26 cellular contexts compared by ENCODE assay signal in genomic region chr2:182694189-182694588, GRCh38.
"Had no signal": no experiment of that assay in that cellular context is flagged by ENCODE, and none has a peak within 500 bp of the region (broad histone marks: within the 10 kb centered on the region; RNA-seq: fewer than 3 reads in every experiment).

No MANE protein-coding gene starts in this region.

- H3K4me1 Mint-ChIP-seq: memory B cell; stimulated activated naive B cell treated with anti-CD40 and anti-IgM and Interleukin-4, amounts not matched to agents 10 μg/mL and 1 μg/mL and 100 μg/mL, for 72 hours had no signal

- H3K9me3 Mint-ChIP-seq: memory B cell; natural killer cell treated with Interleukin-12 subunit alpha and Interleukin-12 subunit beta and Interleukin-15 and Interleukin-18, amount 100 ng/mL, for 72 hours had no signal

- H3K27ac ChIP-seq: coronary artery, hepatocyte, left ventricle myocardium inferior, lower lobe of right lung, parathyroid adenoma, psoas muscle, spleen, stomach, thoracic aorta, transverse colon had no signal

- H3K4me2 ChIP-seq: hepatocyte had no signal

- ATAC-seq: left cardiac atrium; lower lobe of right lung; natural killer cell treated with Interleukin-12 subunit alpha and Interleukin-12 subunit beta and Interleukin-15 and Interleukin-18, amount 100 ng/mL, for 72 hours; psoas muscle; sciatic nerve; stimulated activated naive B cell treated with anti-CD40 and anti-IgM and Interleukin-4, amounts not matched to agents 10 μg/mL and 1 μg/mL and 100 μg/mL, for 72 hours had no signal

- H3K27me3 ChIP-seq: hepatocyte, spleen, stomach, transverse colon had no signal

- H3K4me1 ChIP-seq: left ventricle myocardium inferior, lower lobe of right lung, parathyroid adenoma, psoas muscle, spleen, stomach, transverse colon had no signal

- DNase-seq: effector CD4-positive, alpha-beta T cell; foreskin melanocyte; head of caudate nucleus; kidney; left cardiac atrium; left ventricle myocardium inferior; lower lobe of right lung; midbrain; occipital lobe; psoas muscle; retina; spleen; stimulated activated CD4-positive, alpha-beta T cell treated with anti-CD3 and anti-CD28 coated beads, Interleukin-15, amount 100 ng/mL, for 24 hours; stimulated activated CD4-positive, alpha-beta T cell treated with anti-CD3 and anti-CD28 coated beads, Interleukin-2, amount 100 ng/mL, for 24 hours; stimulated activated CD4-positive, alpha-beta T cell treated with anti-CD3 and anti-CD28 coated beads, Interleukin-4, amount 100 ng/mL, for 4 hours; stimulated activated naive B cell treated with anti-CD40 and anti-IgM and Interleukin-4, amounts not matched to agents 10 μg/mL and 1 μg/mL and 100 μg/mL, for 72 hours; stomach; substantia nigra; transverse colon had no signal

- H3K79me2 ChIP-seq: hepatocyte, parathyroid adenoma had no signal

- H3K9me3 ChIP-seq: lower lobe of right lung, psoas muscle, spleen, thoracic aorta, transverse colon had no signal

- H3K9ac ChIP-seq: parathyroid adenoma had no signal

- H3K36me3 ChIP-seq: left ventricle myocardium inferior, lower lobe of right lung, spleen, stomach, thoracic aorta, transverse colon had no signal

- H3K36me3 Mint-ChIP-seq: memory B cell; natural killer cell treated with Interleukin-12 subunit alpha and Interleukin-12 subunit beta and Interleukin-15 and Interleukin-18, amount 100 ng/mL, for 72 hours had no signal

- H3K27ac Mint-ChIP-seq: memory B cell; natural killer cell treated with Interleukin-12 subunit alpha and Interleukin-12 subunit beta and Interleukin-15 and Interleukin-18, amount 100 ng/mL, for 72 hours; stimulated activated naive B cell treated with anti-CD40 and anti-IgM and Interleukin-4, amounts not matched to agents 10 μg/mL and 1 μg/mL and 100 μg/mL, for 72 hours had no signal

- H2AFZ ChIP-seq: hepatocyte, parathyroid adenoma had no signal

- H3K27me3 Mint-ChIP-seq: memory B cell had no signal

- H3K4me3 Mint-ChIP-seq: memory B cell; natural killer cell treated with Interleukin-12 subunit alpha and Interleukin-12 subunit beta and Interleukin-15 and Interleukin-18, amount 100 ng/mL, for 72 hours; stimulated activated naive B cell treated with anti-CD40 and anti-IgM and Interleukin-4, amounts not matched to agents 10 μg/mL and 1 μg/mL and 100 μg/mL, for 72 hours had no signal

- FAIRE-seq: kidney had no signal

- H3K4me3 ChIP-seq: coronary artery, hepatocyte, left ventricle myocardium inferior, lower lobe of right lung, psoas muscle, spleen, stomach, thoracic aorta, transverse colon had no signal
